ENCODE assay signal across 8 cellular contexts in the genomic region with DNA sequence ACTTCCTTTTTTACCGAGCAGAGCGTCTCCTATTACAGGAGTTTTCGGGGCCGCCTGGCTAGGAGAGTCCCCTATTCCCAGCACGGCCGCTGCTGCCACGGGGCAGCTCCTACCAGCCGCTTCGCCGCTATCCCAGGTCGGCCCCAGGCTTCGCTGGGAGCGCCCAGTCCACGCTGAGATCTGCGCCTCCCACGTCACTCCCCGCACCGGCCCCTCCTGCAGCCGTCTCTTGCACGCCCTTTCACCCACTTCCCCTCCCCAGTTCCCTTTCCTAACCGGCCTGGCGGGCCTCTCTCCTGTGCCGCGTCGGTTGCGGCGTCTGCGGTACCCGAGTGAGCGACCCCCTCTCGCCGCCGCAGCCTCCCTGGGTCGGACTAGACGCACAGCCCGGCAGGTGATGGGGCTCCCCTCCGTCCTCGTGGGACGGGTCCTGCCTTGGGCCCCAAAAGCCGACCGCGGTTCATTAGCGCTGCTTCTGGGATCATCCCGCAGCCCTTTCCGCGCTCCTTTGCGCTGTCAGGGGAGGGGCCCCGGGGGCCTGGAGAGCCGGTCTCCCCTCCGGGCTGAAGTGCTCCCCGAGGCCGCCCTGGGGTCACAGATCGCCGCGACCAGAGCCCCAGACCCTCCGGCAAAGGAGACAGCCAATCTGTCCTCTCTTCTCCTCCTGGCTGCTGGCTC.
A peak's percentile ranks its signal among the peaks of the same experiment; 100 is the strongest.
DNase-seq lines count a peak whose midpoint lies in the region; ATAC-seq and TF ChIP-seq lines count a peak whose summit lies in the region.

No MANE protein-coding gene starts in this region.

- CTCF ChIA-PET in activated CD8-positive, alpha-beta memory T cell treated with anti-CD3 and anti-CD28 coated beads, Interleukin-2, amount 10 ng/mL, durations not matched to agents 7 days and 5 days (lab: Charles Lee), result interaction anchor here (1.1 to 5.4 kb wide), 4 partner anchors 14 to 29 kb away, joined by 4 to 31 read pairs (median 20); no protein-coding TSS in a partner anchor

- no peaks in the 10 kb centered on the region for H3K9me3 ChIP-seq in gastroesophageal sphincter
- no peaks in the 10 kb centered on the region for H3K9me3 ChIP-seq in skeletal muscle satellite cell (replicated peaks; ENCODE audit: low read length)

- 53 to 56% methylated on average over 7 to 19 of the region's 56 CpGs for WGBS in gastroesophageal sphincter (ENCODE audit: low coverage in 1 of 2), 2 donors

- no peaks in the 10 kb centered on the region for H3K4me1 ChIP-seq in gastroesophageal sphincter
- H3K4me1 ChIP-seq in skeletal muscle satellite cell (ENCODE audit: control insufficient read depth, insufficient read depth, low read length), result peaks cover 5% of the 10 kb centered on the region

- peak overlapping the region; percentile 72 for H3K9ac ChIP-seq in skeletal muscle satellite cell (ENCODE audit: low read depth, low read length)

- H3K4me1 Mint-ChIP-seq in activated CD8-positive, alpha-beta memory T cell treated with anti-CD3 and anti-CD28 coated beads, Interleukin-2, amount 10 ng/mL, durations not matched to agents 7 days and 5 days, result peaks cover 15% of the 10 kb centered on the region

- H3K27me3 ChIP-seq in gastroesophageal sphincter (peaks cover 43% of the 10 kb centered on the region), skeletal muscle satellite cell (ENCODE audit: control insufficient read depth, insufficient read depth, low read length) (no peaks in the 10 kb centered on the region)

- H3K9me3 Mint-ChIP-seq in activated CD8-positive, alpha-beta memory T cell treated with anti-CD3 and anti-CD28 coated beads, Interleukin-2, amount 10 ng/mL, durations not matched to agents 7 days and 5 days (ENCODE audit: low read depth), result no peaks in the 10 kb centered on the region

- peaks cover 40% of the 10 kb centered on the region for H3K27me3 Mint-ChIP-seq in activated CD8-positive, alpha-beta memory T cell treated with anti-CD3 and anti-CD28 coated beads, Interleukin-2, amount 10 ng/mL, durations not matched to agents 7 days and 5 days

- no peak for TF ChIP-seq EP300 in gastroesophageal sphincter (IDR thresholded peaks at IDR 0.05)

- peak in 1 of 2 donors; percentile 13 for TF ChIP-seq POLR2A in gastroesophageal sphincter (IDR thresholded peaks at IDR 0.05)

- peak overlapping the region in 3 of 4 donors; percentile 60 to 73 (median 66) for H3K27ac ChIP-seq in gastroesophageal sphincter

- peak overlapping the region; percentile 58 for H3K27ac Mint-ChIP-seq in activated CD8-positive, alpha-beta memory T cell treated with anti-CD3 and anti-CD28 coated beads, Interleukin-2, amount 10 ng/mL, durations not matched to agents 7 days and 5 days

- peak overlapping the region; percentile 25 for H3K4me2 ChIP-seq in skeletal muscle satellite cell (ENCODE audit: low read length)

- peak; percentile 35 for ATAC-seq in GM21786 (IDR thresholded peaks at IDR 0.05; ENCODE audit: unreplicated experiment)
- peak; percentile 78 for ATAC-seq in activated CD8-positive, alpha-beta memory T cell treated with anti-CD3 and anti-CD28 coated beads, Interleukin-2, amount 10 ng/mL, durations not matched to agents 7 days and 5 days
- peak; percentile 57 for ATAC-seq in gastroesophageal sphincter

- H3K4me3 Mint-ChIP-seq in activated CD8-positive, alpha-beta memory T cell treated with anti-CD3 and anti-CD28 coated beads, Interleukin-2, amount 10 ng/mL, durations not matched to agents 7 days and 5 days, result peak overlapping the region; percentile 77

- DNase-seq in D341Med (ENCODE audit: low spot score) (peak; percentile 48), NCI-H345 treated with DMSO at 0.1 percent for 48 hours (lab: John Stamatoyannopoulos, UW; ENCODE audit: unreplicated experiment) (peak; percentile 22), NCI-H2081 (lab: John Stamatoyannopoulos, UW) (no peak), NCI-H2196 treated with DMSO at 0.1 percent for 48 hours (lab: John Stamatoyannopoulos, UW; ENCODE audit: unreplicated experiment) (no peak)
- peak; percentile 68 for DNase-seq in activated CD8-positive, alpha-beta memory T cell treated with anti-CD3 and anti-CD28 coated beads, Interleukin-2, amount 10 ng/mL, durations not matched to agents 7 days and 5 days

- no peaks in the 10 kb centered on the region for H3K36me3 Mint-ChIP-seq in activated CD8-positive, alpha-beta memory T cell treated with anti-CD3 and anti-CD28 coated beads, Interleukin-2, amount 10 ng/mL, durations not matched to agents 7 days and 5 days

- TF ChIP-seq CTCF in gastroesophageal sphincter (IDR thresholded peaks at IDR 0.05), result no peak

- H3K36me3 ChIP-seq in gastroesophageal sphincter (no peaks in the 10 kb centered on the region), skeletal muscle satellite cell (ENCODE audit: insufficient read depth, low read length) (no peaks in the 10 kb centered on the region)

- H3K4me3 ChIP-seq in gastroesophageal sphincter, result peak overlapping the region; percentile 8 to 44
- peak overlapping the region; percentile 51 for H3K4me3 ChIP-seq in skeletal muscle satellite cell (ENCODE audit: low read length)

Comparison
In these comparisons a context has a peak if more than half of its experiments do, and no peak if none do; other contexts are left out.
1. DNase-seq: peak in D341Med (single experiment), NCI-H345 treated with DMSO at 0.1 percent for 48 hours (single experiment) and activated CD8-positive, alpha-beta memory T cell treated with anti-CD3 and anti-CD28 coated beads, Interleukin-2, amount 10 ng/mL, durations not matched to agents 7 days and 5 days (single experiment); none in NCI-H2081 (0 of 2) and NCI-H2196 treated with DMSO at 0.1 percent for 48 hours (single experiment).
2. Peak in every context shown above with its lines, with median percentiles within 50 percentile points of each other: ATAC-seq.